Comparison of ENCODE assay signal across 20 cellular contexts in genomic region chr16:57376313-57376818, GRCh38. TPM values are rescaled to one million over a fixed set of nuclear protein-coding genes. Genes with fewer than 3 reads are reported as not detected.
DNase-seq lines count a peak whose midpoint lies in the region; ATAC-seq and TF ChIP-seq lines count a peak whose summit lies in the region.
"Had no signal": no experiment of that assay in that cellular context is flagged by ENCODE, and none has a peak within 500 bp of the region (broad histone marks: within the 10 kb centered on the region; RNA-seq: fewer than 3 reads in every experiment).

No MANE protein-coding gene starts in this region.

- H3K27ac ChIP-seq in Panc1 (ENCODE audit: low read length) (peak overlapping the region; percentile 39; the same call in 1 of the 2 replicates), coronary artery (peak overlapping the region; percentile 98 to 99), subcutaneous abdominal adipose tissue (ENCODE audit: low read depth, low read length) (peak overlapping the region; percentile 37)
- H3K27ac ChIP-seq: BLaER1 treated with 17β-estradiol and CSF1 and Interleukin-3, amounts not matched to agents 10 nM and 100 nM had no signal

- H3K4me3 ChIP-seq in Panc1 (ENCODE audit: low read depth in 2 of 2, low read length in 2 of 2) (no peak overlapping the region), coronary artery (peak overlapping the region; percentile 86), subcutaneous abdominal adipose tissue (ENCODE audit: low read depth in 1 of 5, low read length in 5 of 5) (peak overlapping the region in 1 of 5 donors; percentile 4)
- H3K4me3 ChIP-seq: BLaER1 treated with 17β-estradiol and CSF1 and Interleukin-3, amounts not matched to agents 10 nM and 100 nM; GM23338 had no signal

- H3K4me3 Mint-ChIP-seq in activated CD4-positive, alpha-beta T cell treated with anti-CD3 and anti-CD28 coated beads, Interleukin-2, amount 10 ng/mL, durations not matched to agents 24 days and 14 days: no peak overlapping the region
- H3K4me3 Mint-ChIP-seq: CD8-positive, alpha-beta memory T cell; GM23338 had no signal

- H3K4me1 Mint-ChIP-seq in activated CD4-positive, alpha-beta T cell treated with anti-CD3 and anti-CD28 coated beads, Interleukin-2, amount 10 ng/mL, durations not matched to agents 24 days and 14 days: peaks cover 19% of the 10 kb centered on the region

- H3K9me3 Mint-ChIP-seq in activated CD4-positive, alpha-beta T cell treated with anti-CD3 and anti-CD28 coated beads, Interleukin-2, amount 10 ng/mL, durations not matched to agents 24 days and 14 days: no peaks in the 10 kb centered on the region
- H3K9me3 Mint-ChIP-seq: CD8-positive, alpha-beta memory T cell; GM23338 had no signal

- H3K36me3 ChIP-seq in Panc1 (ENCODE audit: control insufficient read depth, insufficient read depth, low read length): no peaks in the 10 kb centered on the region
- peaks cover 0 to 9% (median 0%) of the 10 kb centered on the region in 5 donors for H3K36me3 ChIP-seq in subcutaneous abdominal adipose tissue (ENCODE audit: control insufficient read depth in 5 of 5, insufficient read depth in 5 of 5, low read length in 5 of 5)
- H3K36me3 ChIP-seq: BLaER1 treated with 17β-estradiol and CSF1 and Interleukin-3, amounts not matched to agents 10 nM and 100 nM had no signal

- intact Hi-C loops in activated CD4-positive, alpha-beta T cell treated with anti-CD3 and anti-CD28 coated beads, Interleukin-2, amount 10 ng/mL, durations not matched to agents 24 days and 14 days (cut with micrococcal nuclease): loop anchor here (2.0 to 5.0 kb wide), 3 partner anchors 18 to 41 kb away; partner anchors contain the start of gene CCL22
- intact Hi-C loops in Panc1 (cut with micrococcal nuclease; ENCODE audit: unreplicated experiment): no loop called here

- peak overlapping the region; percentile 56 for H3K27ac Mint-ChIP-seq in activated CD4-positive, alpha-beta T cell treated with anti-CD3 and anti-CD28 coated beads, Interleukin-2, amount 10 ng/mL, durations not matched to agents 24 days and 14 days
- H3K27ac Mint-ChIP-seq: CD8-positive, alpha-beta memory T cell; GM23338 had no signal

- no peaks in the 10 kb centered on the region for H3K27me3 ChIP-seq in Panc1 (ENCODE audit: control insufficient read depth, insufficient read depth, low read length)
- H3K27me3 ChIP-seq in subcutaneous abdominal adipose tissue (ENCODE audit: control insufficient read depth in 5 of 5, insufficient read depth in 4 of 5, low read length in 5 of 5): peaks cover 2 to 16% (median 8%) of the 10 kb centered on the region in 5 donors

- peaks cover 2% of the 10 kb centered on the region for H3K27me3 Mint-ChIP-seq in activated CD4-positive, alpha-beta T cell treated with anti-CD3 and anti-CD28 coated beads, Interleukin-2, amount 10 ng/mL, durations not matched to agents 24 days and 14 days

- no peaks in the 10 kb centered on the region for H3K36me3 Mint-ChIP-seq in activated CD4-positive, alpha-beta T cell treated with anti-CD3 and anti-CD28 coated beads, Interleukin-2, amount 10 ng/mL, durations not matched to agents 24 days and 14 days (ENCODE audit: low read depth)
- H3K36me3 Mint-ChIP-seq: CD8-positive, alpha-beta memory T cell had no signal

- POLR2A ChIA-PET in Panc1 (lab: Charles Lee): no interaction called here

- CTCF ChIA-PET in Panc1 (lab: Charles Lee): no interaction called here

- no peak for TF ChIP-seq CTCF in Panc1 (IDR thresholded peaks at IDR 0.05)
- TF ChIP-seq CTCF in coronary artery (IDR thresholded peaks at IDR 0.05): no peak
- TF ChIP-seq CTCF in GM10266 (IDR thresholded peaks at IDR 0.05; ENCODE audit: control insufficient read depth, insufficient read depth, low read depth, missing control alignments): no peak
- TF ChIP-seq CTCF in GM20000 (IDR thresholded peaks at IDR 0.05; ENCODE audit: extremely low read depth, missing control alignments): no peak

- H3K9me3 ChIP-seq in Panc1 (ENCODE audit: control insufficient read depth, insufficient read depth, low read depth, low read length) (no peaks in the 10 kb centered on the region), subcutaneous abdominal adipose tissue (ENCODE audit: control insufficient read depth in 5 of 5, low read length in 5 of 5) (no peaks in the 10 kb centered on the region)
- H3K9me3 ChIP-seq: BLaER1 treated with 17β-estradiol and CSF1 and Interleukin-3, amounts not matched to agents 10 nM and 100 nM had no signal

- in situ Hi-C loops in Panc1 (cut with HindIII; ENCODE audit: low pct_unique_long_range_greater_than_20kb, low sequenced_read_pairs): no loop called here

- no peak overlapping the region for H3K9ac ChIP-seq in subcutaneous abdominal adipose tissue (ENCODE audit: low read length in 5 of 5)
- H3K9ac ChIP-seq: BLaER1 treated with 17β-estradiol and CSF1 and Interleukin-3, amounts not matched to agents 10 nM and 100 nM had no signal

- ATAC-seq in Panc1 (no peak), HG03354 (IDR thresholded peaks at IDR 0.05; ENCODE audit: poor library complexity, severe bottlenecking, unreplicated experiment) (no peak)

- no peak for DNase-seq in activated CD4-positive, alpha-beta T cell treated with anti-CD3 and anti-CD28 coated beads, Interleukin-2, amount 10 ng/mL, durations not matched to agents 24 days and 14 days
- no peak for DNase-seq in activated CD4-positive, alpha-beta T cell treated with anti-CD3 and anti-CD28 coated beads for 48 hours
- DNase-seq in Panc1 (ENCODE audit: low read depth, low spot score) (no peak), coronary artery (ENCODE audit: low spot score) (no peak), GM10266 (ENCODE audit: extremely low spot score) (no peak), GM20000 (ENCODE audit: low spot score) (no peak)
- DNase-seq: 8988T, DMS79 treated with DMSO at 0.1 percent for 48 hours, NCI-H1048, NCI-H1436 treated with DMSO at 0.1 percent for 48 hours, NCI-H2029 treated with DMSO at 0.1 percent for 48 hours, NCI-H748 treated with DMSO at 0.1 percent for 48 hours had no signal

- H3K4me1 ChIP-seq in Panc1 (ENCODE audit: control insufficient read depth, insufficient read depth, low read length) (peaks cover 46% of the 10 kb centered on the region), subcutaneous abdominal adipose tissue (ENCODE audit: control insufficient read depth in 5 of 5, insufficient read depth in 5 of 5, low read length in 5 of 5) (peaks cover 1 to 71% (median 21%) of the 10 kb centered on the region in 5 donors)

- no TSS peak for BruUV-seq in Panc1 (replicated peaks; lab: Mats Ljungman, UMichigan)

RNA-seq across cellular contexts. Expression of gene CX3CL1, which starts 4.1 kb away (rescaled TPM):
- not detected in 2 replicates for total RNA-seq in activated CD4-positive, alpha-beta T cell treated with anti-CD3 and anti-CD28 coated beads, Interleukin-2, amount 10 ng/mL, durations not matched to agents 24 days and 14 days
- 21.8 TPM for total RNA-seq in Panc1 (2021; ENCODE audit: unreplicated experiment)
- polyA plus RNA-seq in Panc1 (2012; ENCODE audit: insufficient read length): 34.8 TPM
- total RNA-seq: CD8-positive, alpha-beta memory T cell; G401; MCF 10A; NCI-H460 had no signal
- polyA plus RNA-seq: CD8-positive, alpha-beta memory T cell had no signal

RNA-seq across cellular contexts. Expression of gene CCL22, which starts 17.8 kb away (rescaled TPM):
- 14.1 and 14.6 TPM in 2 replicates for total RNA-seq in activated CD4-positive, alpha-beta T cell treated with anti-CD3 and anti-CD28 coated beads, Interleukin-2, amount 10 ng/mL, durations not matched to agents 24 days and 14 days
- 0.39 TPM for total RNA-seq in Panc1 (2021; ENCODE audit: unreplicated experiment)
- polyA plus RNA-seq in Panc1 (2012; ENCODE audit: insufficient read length): not detected
- total RNA-seq: G401, GM23338, MCF 10A, NCI-H460 had no signal
- polyA plus RNA-seq: CD8-positive, alpha-beta memory T cell had no signal

RNA-seq across cellular contexts. Expression of gene CCL17, which starts 28.2 kb away (rescaled TPM):
- 0.66 TPM in 1 of 2 replicates, not detected in the other for total RNA-seq in activated CD4-positive, alpha-beta T cell treated with anti-CD3 and anti-CD28 coated beads, Interleukin-2, amount 10 ng/mL, durations not matched to agents 24 days and 14 days
- not detected for total RNA-seq in Panc1 (2021; ENCODE audit: unreplicated experiment)
- polyA plus RNA-seq in Panc1 (2012; ENCODE audit: insufficient read length): not detected
- total RNA-seq: G401, GM23338, MCF 10A, NCI-H460 had no signal
- polyA plus RNA-seq: CD8-positive, alpha-beta memory T cell; GM23338 had no signal

Comparison
In these comparisons a context has a peak if more than half of its experiments do, and no peak if none do; other contexts are left out.
1. H3K27ac ChIP-seq: peak in every context shown above with its lines; median percentile 98 in coronary artery; 39 in Panc1; 37 in subcutaneous abdominal adipose tissue.
2. RNA of gene CX3CL1, which starts 4.1 kb away (total RNA-seq): 21.8 TPM in Panc1 (single experiment); not detected in activated CD4-positive, alpha-beta T cell treated with anti-CD3 and anti-CD28 coated beads, Interleukin-2, amount 10 ng/mL, durations not matched to agents 24 days and 14 days; every median in the first group is over 10 times any median in the second.
3. RNA of gene CCL22, which starts 17.8 kb away (total RNA-seq): 14.1 to 14.6 TPM in activated CD4-positive, alpha-beta T cell treated with anti-CD3 and anti-CD28 coated beads, Interleukin-2, amount 10 ng/mL, durations not matched to agents 24 days and 14 days; 0.39 TPM in Panc1 (single experiment); every median in the first group is over 10 times any median in the second.